8 cellular contexts compared by ENCODE assay signal in genomic region chr21:25573409-25574206, GRCh38.
DNase-seq lines count a peak whose midpoint lies in the region; ATAC-seq and TF ChIP-seq lines count a peak whose summit lies in the region.

No MANE protein-coding gene starts in this region.

- peak overlapping the region; percentile 94 for H3K27ac ChIP-seq in SU-DHL-6 (ENCODE audit: low read depth, low read length)

- H3K4me3 ChIP-seq in SU-DHL-6 (ENCODE audit: insufficient read depth, low read length, poor library complexity, severe bottlenecking) (peak overlapping the region; percentile 41), astrocyte of the spinal cord (ENCODE audit: low read depth, low read length) (no peak overlapping the region)

- H2AFZ ChIP-seq in SU-DHL-6 (ENCODE audit: low read depth, low read length, severe bottlenecking), result peak overlapping the region; percentile 38

- H3K9me2 ChIP-seq in SU-DHL-6 (replicated peaks; ENCODE audit: insufficient read depth, low read length), result no peaks in the 10 kb centered on the region

- H3F3A ChIP-seq in SU-DHL-6 (ENCODE audit: insufficient read depth), result peaks cover 37% of the 10 kb centered on the region

- H4K20me1 ChIP-seq in SU-DHL-6 (ENCODE audit: low read depth, low read length), result no peaks in the 10 kb centered on the region

- no peaks in the 10 kb centered on the region for H3K27me3 Mint-ChIP-seq in nephron (ENCODE audit: low read depth)

- H3K9ac ChIP-seq in SU-DHL-6 (ENCODE audit: low read length), result peak overlapping the region; percentile 46

- no peaks in the 10 kb centered on the region for H3K9me3 Mint-ChIP-seq in nephron

- H3K4me1 Mint-ChIP-seq in nephron, result peaks cover 19% of the 10 kb centered on the region

- peaks cover 10% of the 10 kb centered on the region for H3K36me3 Mint-ChIP-seq in nephron (ENCODE audit: low read depth)

- no peak overlapping the region for H3K4me3 Mint-ChIP-seq in nephron

- peak overlapping the region; percentile 89 for H3K4me2 ChIP-seq in SU-DHL-6 (ENCODE audit: low read depth, low read length, poor library complexity, severe bottlenecking)

- H3K27ac Mint-ChIP-seq in nephron, result peak overlapping the region; percentile 53 to 93 (median 87)

- no peak for TF ChIP-seq CTCF in SU-DHL-6 (IDR thresholded peaks at IDR 0.05; ENCODE audit: insufficient read depth, low read length, poor library complexity, severe bottlenecking)
- no peak for TF ChIP-seq CTCF in astrocyte of the spinal cord (IDR thresholded peaks at IDR 0.05; ENCODE audit: low read depth, low read length)
- TF ChIP-seq CTCF in nephron (IDR thresholded peaks at IDR 0.05; ENCODE audit: unreplicated experiment in 3 of 3), result no peak

- H3K9me3 ChIP-seq in SU-DHL-6 (ENCODE audit: insufficient read depth, low read length), result no peaks in the 10 kb centered on the region

- H3K79me2 ChIP-seq in SU-DHL-6 (ENCODE audit: insufficient read depth, low read length), result no peaks in the 10 kb centered on the region; the same call in 1 of the 2 replicates

- in situ Hi-C loops in astrocyte of the spinal cord (cut with HindIII; ENCODE audit: low sequenced_read_pairs), result no loop called here

- DNase-seq in SIG-M5 treated with dmso at 0.1 percent for 504 hours (lab: John Stamatoyannopoulos, UW; ENCODE audit: unreplicated experiment) (peak; percentile 19), SIG-M5 (lab: John Stamatoyannopoulos, UW) (no peak), astrocyte of the spinal cord (ENCODE audit: low read depth, low spot score) (peak; percentile 91), NK-92 (lab: John Stamatoyannopoulos, UW; ENCODE audit: unreplicated experiment) (no peak)
- DNase-seq in effector CD8-positive, alpha-beta T cell (lab: John Stamatoyannopoulos, UW), result no peak

- 0 out of 2 replicates have a peak, but pooled peaks cover 2% of the 10 kb centered on the region for H3K36me3 ChIP-seq in SU-DHL-6 (ENCODE audit: low read length)

- ATAC-seq in HG03108 (IDR thresholded peaks at IDR 0.05; ENCODE audit: unreplicated experiment), result peak; percentile 19

- H3K27me3 ChIP-seq in SU-DHL-6 (ENCODE audit: low read length), result no peaks in the 10 kb centered on the region

Comparison
In these comparisons a context has a peak if more than half of its experiments do, and no peak if none do; other contexts are left out.
1. DNase-seq: peak in SIG-M5 treated with dmso at 0.1 percent for 504 hours (single experiment) and astrocyte of the spinal cord (single experiment); none in SIG-M5 (single experiment), effector CD8-positive, alpha-beta T cell (single experiment) and NK-92 (single experiment).